Comparison of ENCODE assay signal across 28 cellular contexts in the genomic region with DNA sequence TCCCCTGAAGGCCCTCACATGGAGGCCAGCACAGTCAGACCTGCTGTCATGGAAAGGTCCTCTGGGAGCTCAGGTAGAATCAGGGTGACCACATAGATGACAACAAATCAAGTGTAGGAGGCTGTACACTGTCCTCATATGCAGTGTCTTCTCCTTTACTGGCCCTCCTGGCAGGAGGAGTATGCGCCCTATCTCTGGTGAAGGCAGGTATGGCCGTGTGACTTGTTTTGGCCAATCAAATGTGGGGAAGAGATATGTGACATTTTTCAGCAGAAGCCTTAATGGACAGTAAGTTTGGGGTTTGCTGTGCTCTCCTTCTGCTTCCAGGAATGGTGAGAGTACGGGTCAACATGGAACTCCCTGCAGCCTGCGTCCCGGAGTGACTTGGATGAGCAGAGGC.
"Had no signal": no experiment of that assay in that cellular context is flagged by ENCODE, and none has a peak within 500 bp of the region (broad histone marks: within the 10 kb centered on the region; RNA-seq: fewer than 3 reads in every experiment).

No MANE protein-coding gene starts in this region.

- H3K9me3 ChIP-seq: left lung, lower lobe of right lung, pancreas, prostate gland, stomach, suprapubic skin, thoracic aorta, tibial artery, upper lobe of right lung, uterus had no signal

- H3K27ac ChIP-seq: left lung, lower lobe of right lung, pancreas, prostate gland, skin epidermis, stomach, suprapubic skin, thoracic aorta, tibial artery, upper lobe of right lung, uterus had no signal

- H3K36me3 ChIP-seq: left lung, lower lobe of right lung, pancreas, prostate gland, stomach, suprapubic skin, thoracic aorta, tibial artery, upper lobe of right lung, uterus had no signal

- FAIRE-seq: keratinocyte, pancreas had no signal

- ATAC-seq: left colon; left lung; lower lobe of right lung; naive thymus-derived CD8-positive, alpha-beta T cell; pancreas; right cardiac atrium; sciatic nerve; stimulated activated naive B cell treated with anti-CD40 and anti-IgM and Interleukin-4, amounts not matched to agents 10 μg/mL and 1 μg/mL and 100 μg/mL, for 72 hours; stimulated activated naive CD8-positive, alpha-beta T cell treated with anti-CD3 and anti-CD28 coated beads, Interleukin-15, Interleukin-2, amounts not matched to agents 100 U/mL and 50 U/mL, for 24 hours; upper lobe of right lung had no signal

- DNase-seq: hippocampal formation; left colon; left lung; lower lobe of right lung; mammary epithelial cell; mesenchymal stem cell; naive thymus-derived CD8-positive, alpha-beta T cell; nucleus accumbens; pancreas; retina; right cardiac atrium; stimulated activated CD4-positive, alpha-beta T cell treated with anti-CD3 and anti-CD28 coated beads, Interleukin-12 subunit alpha, Interleukin-12 subunit beta, amount 100 ng/mL, for 4 hours; stimulated activated CD4-positive, alpha-beta T cell treated with anti-CD3 and anti-CD28 coated beads, Interleukin-15, amount 100 ng/mL, for 24 hours; stimulated activated CD4-positive, alpha-beta T cell treated with anti-CD3 and anti-CD28 coated beads, Interleukin-2, amount 100 ng/mL, for 24 hours; stimulated activated CD4-positive, alpha-beta T cell treated with anti-CD3 and anti-CD28 coated beads, Interleukin-4, amount 100 ng/mL, for 1 hour; stimulated activated naive B cell treated with anti-CD40 and anti-IgM and Interleukin-4, amounts not matched to agents 10 μg/mL and 1 μg/mL and 100 μg/mL, for 72 hours; stimulated activated naive CD8-positive, alpha-beta T cell treated with anti-CD3 and anti-CD28 coated beads, Interleukin-15, Interleukin-2, amounts not matched to agents 100 U/mL and 50 U/mL, for 24 hours; stomach; tibial artery; trophoblast cell; upper lobe of right lung; uterus had no signal

- H3K4me1 ChIP-seq: prostate gland, uterus had no signal

- H3K4me3 ChIP-seq: left lung, lower lobe of right lung, pancreas, prostate gland, skin epidermis, stomach, suprapubic skin, thoracic aorta, tibial artery, upper lobe of right lung, uterus had no signal

- H3K27me3 ChIP-seq: pancreas, uterus had no signal
